In the genomic region with DNA sequence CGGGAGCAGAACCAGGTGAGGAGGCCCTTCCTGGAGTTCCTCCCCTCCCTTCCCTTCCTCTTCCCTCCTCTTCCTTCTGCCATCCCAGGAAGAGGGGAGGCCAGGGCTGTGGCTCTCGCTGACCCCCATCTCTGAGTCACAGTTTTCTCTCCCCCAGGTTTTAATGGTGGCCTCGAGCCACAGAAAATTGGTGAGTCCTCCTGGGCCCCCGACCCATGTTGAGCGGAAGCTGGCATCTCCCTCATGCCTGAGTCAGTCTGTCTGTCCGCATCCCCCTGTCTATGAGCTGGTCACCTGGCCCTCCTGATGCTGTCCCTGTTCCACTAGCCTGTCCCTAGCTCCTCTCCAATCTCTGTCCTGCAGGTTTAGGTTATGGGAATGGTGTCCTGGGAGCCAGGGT, we compare ENCODE assay signal across 26 cellular contexts. TPM values are rescaled to one million over a fixed set of nuclear protein-coding genes. Genes with fewer than 3 reads are reported as not detected.
A peak's percentile ranks its signal among the peaks of the same experiment; 100 is the strongest.
DNase-seq lines count a peak whose midpoint lies in the region; ATAC-seq and TF ChIP-seq lines count a peak whose summit lies in the region.
"Had no signal": no experiment of that assay in that cellular context is flagged by ENCODE, and none has a peak within 500 bp of the region (broad histone marks: within the 10 kb centered on the region; RNA-seq: fewer than 3 reads in every experiment).

No MANE protein-coding gene starts in this region.

- peak overlapping the region; percentile 13 for H3K4me3 Mint-ChIP-seq in neural progenitor cell
- H3K4me3 Mint-ChIP-seq: CD14-positive monocyte; CD4-positive, alpha-beta memory T cell; CD8-positive, alpha-beta memory T cell had no signal

- no peak overlapping the region for H3K4me2 ChIP-seq in neural progenitor cell
- no peak overlapping the region for H3K4me2 ChIP-seq in osteoblast (ENCODE audit: insufficient read depth, low read length)
- H3K4me2 ChIP-seq: BLaER1 had no signal

- peaks cover 2% of the 10 kb centered on the region for H3K4me1 Mint-ChIP-seq in neural progenitor cell

- DNase-seq in neural progenitor cell (ENCODE audit: low spot score) = no peak
- peak; percentile 86 for DNase-seq in osteoblast (ENCODE audit: insufficient read length, low spot score, missing footprints)
- DNase-seq in HPDE6-E6E7 (ENCODE audit: extremely low spot score) = no peak
- DNase-seq: 8988T; ACHN; BE2C; C1 segment of cervical spinal cord; CD4-positive, CD25-positive, alpha-beta regulatory T cell; CD8-positive, alpha-beta memory T cell; COR-L47; DMS 273 treated with DMSO at 0.1 percent for 48 hours; DMS153; DMS53; DMS79; DND-41; EL; GDM1 had no signal

- H4K20me1 ChIP-seq in neural progenitor cell (ENCODE audit: low read depth) (peaks cover 3% of the 10 kb centered on the region), osteoblast (ENCODE audit: insufficient read depth, low read length) (no peaks in the 10 kb centered on the region)

- H3K4me3 ChIP-seq in HEK293 (ENCODE audit: low read depth, low read length) = no peak overlapping the region
- no peak overlapping the region for H3K4me3 ChIP-seq in neural progenitor cell
- H3K4me3 ChIP-seq in osteoblast (ENCODE audit: insufficient read depth, low read length) = no peak overlapping the region
- H3K4me3 ChIP-seq: BLaER1, GM12878 had no signal

- no peak overlapping the region for H2AFZ ChIP-seq in neural progenitor cell (replicated peaks)
- no peak overlapping the region for H2AFZ ChIP-seq in osteoblast (ENCODE audit: low read length)

- ATAC-seq in HG02884 (IDR thresholded peaks at IDR 0.05; ENCODE audit: unreplicated experiment) = no peak
- ATAC-seq: GM12878 had no signal

- TF ChIP-seq CTCF in HEK293 (tag by site-specific recombination; IDR thresholded peaks at IDR 0.05) = no peak
- TF ChIP-seq CTCF in neural progenitor cell (IDR thresholded peaks at IDR 0.05) = no peak
- no peak for TF ChIP-seq CTCF in osteoblast (IDR thresholded peaks at IDR 0.05; ENCODE audit: extremely low read depth, low read depth, low read length)

- peaks cover 3% of the 10 kb centered on the region for H3F3A ChIP-seq in neural progenitor cell (ENCODE audit: low read depth)

- H3K36me3 Mint-ChIP-seq in neural progenitor cell = no peaks in the 10 kb centered on the region
- H3K36me3 Mint-ChIP-seq: CD14-positive monocyte; CD4-positive, alpha-beta memory T cell; CD4-positive, CD25-positive, alpha-beta regulatory T cell; CD8-positive, alpha-beta memory T cell had no signal

- H3K27ac ChIP-seq in HEK293 (ENCODE audit: extremely low read depth, low read depth, low read length) (no peak overlapping the region), neural progenitor cell (no peak overlapping the region), osteoblast (ENCODE audit: low read depth, low read length) (no peak overlapping the region)
- H3K27ac ChIP-seq: BLaER1 had no signal

- H3K9me3 ChIP-seq in HEK293 (ENCODE audit: control insufficient read depth, insufficient read depth, low read depth, low read length) (no peaks in the 10 kb centered on the region), neural progenitor cell (ENCODE audit: low read depth) (no peaks in the 10 kb centered on the region), osteoblast (ENCODE audit: low read depth, low read length) (no peaks in the 10 kb centered on the region)
- H3K9me3 ChIP-seq: BE2C, BLaER1 had no signal

- H3K79me2 ChIP-seq in neural progenitor cell (ENCODE audit: low read depth) (no peaks in the 10 kb centered on the region), osteoblast (ENCODE audit: insufficient read depth, low read length) (no peaks in the 10 kb centered on the region)

- no peak overlapping the region for H3K27ac Mint-ChIP-seq in neural progenitor cell
- H3K27ac Mint-ChIP-seq: CD4-positive, CD25-positive, alpha-beta regulatory T cell; CD8-positive, alpha-beta memory T cell had no signal

- H3K27me3 ChIP-seq in neural progenitor cell (peaks cover 4% of the 10 kb centered on the region), osteoblast (ENCODE audit: insufficient read depth, low read length) (peaks cover 30% of the 10 kb centered on the region)

- no peak overlapping the region for H3K9ac ChIP-seq in neural progenitor cell
- H3K9ac ChIP-seq: BLaER1 had no signal

- H3K36me3 ChIP-seq in HEK293 (ENCODE audit: control insufficient read depth in 2 of 2, insufficient read depth in 1 of 2, low read length in 2 of 2) (no peaks in the 10 kb centered on the region), neural progenitor cell (no peaks in the 10 kb centered on the region), osteoblast (ENCODE audit: insufficient read depth, low read length) (no peaks in the 10 kb centered on the region)
- H3K36me3 ChIP-seq: BE2C, BLaER1 had no signal

- H3K4me1 ChIP-seq in HEK293 (ENCODE audit: control insufficient read depth, insufficient read depth, low read length) (no peaks in the 10 kb centered on the region), neural progenitor cell (no peaks in the 10 kb centered on the region), osteoblast (ENCODE audit: insufficient read depth, low read length) (no peaks in the 10 kb centered on the region)
- H3K4me1 ChIP-seq: BE2C, BLaER1 had no signal

- CTCF ChIA-PET in HEK293 (lab: Yijun Ruan, JAX) = interaction anchor here (9.6 kb wide), 1 partner anchor 31 kb away, joined by 149 read pairs; no protein-coding TSS in a partner anchor

- POLR2A ChIA-PET in HEK293 (lab: Yijun Ruan, JAX) = interaction anchor here (0.6 to 12.4 kb wide), 2 partner anchors 24 to 133 kb away, joined by 3 to 247 read pairs; partner anchors contain the start of genes CLDN6, HCFC1R1, THOC6 and TNFRSF12A

- peaks cover 2% of the 10 kb centered on the region for H3K9me3 Mint-ChIP-seq in neural progenitor cell
- H3K9me3 Mint-ChIP-seq: CD4-positive, alpha-beta memory T cell; CD4-positive, CD25-positive, alpha-beta regulatory T cell had no signal

- peaks cover 8% of the 10 kb centered on the region for H3K27me3 Mint-ChIP-seq in neural progenitor cell (ENCODE audit: insufficient read depth, low read depth)

TF ChIP-seq in HEK293, 187 proteins besides CTCF, POLR2A, EP300 and RAD21:
- TF ChIP-seq, protein P1, sequence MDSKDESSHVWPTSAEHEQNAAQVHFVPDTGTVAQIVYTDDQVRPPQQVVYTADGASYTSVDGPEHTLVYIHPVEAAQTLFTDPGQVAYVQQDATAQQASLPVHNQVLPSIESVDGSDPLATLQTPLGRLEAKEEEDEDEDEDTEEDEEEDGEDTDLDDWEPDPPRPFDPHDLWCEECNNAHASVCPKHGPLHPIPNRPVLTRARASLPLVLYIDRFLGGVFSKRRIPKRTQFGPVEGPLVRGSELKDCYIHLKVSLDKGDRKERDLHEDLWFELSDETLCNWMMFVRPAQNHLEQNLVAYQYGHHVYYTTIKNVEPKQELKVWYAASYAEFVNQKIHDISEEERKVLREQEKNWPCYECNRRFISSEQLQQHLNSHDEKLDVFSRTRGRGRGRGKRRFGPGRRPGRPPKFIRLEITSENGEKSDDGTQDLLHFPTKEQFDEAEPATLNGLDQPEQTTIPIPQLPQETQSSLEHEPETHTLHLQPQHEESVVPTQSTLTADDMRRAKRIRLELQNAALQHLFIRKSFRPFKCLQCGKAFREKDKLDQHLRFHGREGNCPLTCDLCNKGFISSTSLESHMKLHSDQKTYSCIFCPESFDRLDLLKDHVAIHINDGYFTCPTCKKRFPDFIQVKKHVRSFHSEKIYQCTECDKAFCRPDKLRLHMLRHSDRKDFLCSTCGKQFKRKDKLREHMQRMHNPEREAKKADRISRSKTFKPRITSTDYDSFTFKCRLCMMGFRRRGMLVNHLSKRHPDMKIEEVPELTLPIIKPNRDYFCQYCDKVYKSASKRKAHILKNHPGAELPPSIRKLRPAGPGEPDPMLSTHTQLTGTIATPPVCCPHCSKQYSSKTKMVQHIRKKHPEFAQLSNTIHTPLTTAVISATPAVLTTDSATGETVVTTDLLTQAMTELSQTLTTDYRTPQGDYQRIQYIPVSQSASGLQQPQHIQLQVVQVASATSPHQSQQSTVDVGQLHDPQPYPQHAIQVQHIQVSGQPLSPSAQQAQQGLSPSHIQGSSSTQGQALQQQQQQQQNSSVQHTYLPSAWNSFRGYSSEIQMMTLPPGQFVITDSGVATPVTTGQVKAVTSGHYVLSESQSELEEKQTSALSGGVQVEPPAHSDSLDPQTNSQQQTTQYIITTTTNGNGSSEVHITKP (tag by site-specific recombination; IDR thresholded peaks at IDR 0.05) = peak; percentile 97
- TF ChIP-seq SP2 (tag by site-specific recombination; IDR thresholded peaks at IDR 0.05) = peak; percentile 29; the same call in 1 of the 2 replicates
- TF ChIP-seq, protein P2, sequence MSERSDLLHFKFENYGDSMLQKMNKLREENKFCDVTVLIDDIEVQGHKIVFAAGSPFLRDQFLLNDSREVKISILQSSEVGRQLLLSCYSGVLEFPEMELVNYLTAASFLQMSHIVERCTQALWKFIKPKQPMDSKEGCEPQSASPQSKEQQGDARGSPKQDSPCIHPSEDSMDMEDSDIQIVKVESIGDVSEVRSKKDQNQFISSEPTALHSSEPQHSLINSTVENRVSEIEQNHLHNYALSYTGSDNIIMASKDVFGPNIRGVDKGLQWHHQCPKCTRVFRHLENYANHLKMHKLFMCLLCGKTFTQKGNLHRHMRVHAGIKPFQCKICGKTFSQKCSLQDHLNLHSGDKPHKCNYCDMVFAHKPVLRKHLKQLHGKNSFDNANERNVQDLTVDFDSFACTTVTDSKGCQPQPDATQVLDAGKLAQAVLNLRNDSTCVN (tag by site-specific recombination; optimal IDR thresholded peaks at IDR 0.05) = no peak

RNA-seq across cellular contexts. Expression of gene CLDN9, which starts 12.8 kb away (rescaled TPM):
- total RNA-seq in neural progenitor cell (ENCODE audit: low replicate concordance) (not detected in 2 replicates), osteoblast (not detected in 2 replicates)
- total RNA-seq: A673; CD4-positive, alpha-beta memory T cell; CD4-positive, CD25-positive, alpha-beta regulatory T cell; CD8-positive, alpha-beta memory T cell; Daoy; G401; GM12878 had no signal

RNA-seq across cellular contexts. Expression of gene CLDN6, which starts 18.1 kb away (rescaled TPM):
- total RNA-seq in neural progenitor cell (ENCODE audit: low replicate concordance) = 31.6 and 60.0 TPM in 2 replicates
- under 0.01 TPM in 1 of 2 replicates, not detected in the other for total RNA-seq in osteoblast
- total RNA-seq: CD4-positive, alpha-beta memory T cell; CD4-positive, CD25-positive, alpha-beta regulatory T cell; CD8-positive, alpha-beta memory T cell; Daoy had no signal

RNA-seq across cellular contexts. Expression of gene PKMYT1, which starts 19.7 kb away (rescaled TPM):
- 4.6 and 38.5 TPM in 2 replicates for total RNA-seq in neural progenitor cell (ENCODE audit: low replicate concordance)
- 1.4 and 2.1 TPM in 2 replicates for total RNA-seq in osteoblast

RNA-seq across cellular contexts. Expression of gene TNFRSF12A, which starts 20.2 kb away (rescaled TPM):
- 6.7 and 14.3 TPM in 2 replicates for total RNA-seq in neural progenitor cell (ENCODE audit: low replicate concordance)
- total RNA-seq in osteoblast = 143 and 159 TPM in 2 replicates

RNA-seq across cellular contexts. Expression of gene HCFC1R1, which starts 23.8 kb away (rescaled TPM):
- total RNA-seq in neural progenitor cell (ENCODE audit: low replicate concordance) = 1.6 and 15.7 TPM in 2 replicates
- 20.3 and 21.2 TPM in 2 replicates for total RNA-seq in osteoblast

Comparison
In these comparisons a context has a peak if more than half of its experiments do, and no peak if none do; other contexts are left out.
1. RNA of gene CLDN6, which starts 18.1 kb away (total RNA-seq): 31.6 to 60.0 TPM in neural progenitor cell; under 0.01 TPM in osteoblast; every median in the first group is over 10 times any median in the second.